ENCODE assay signal across 13 cellular contexts in the genomic region with DNA sequence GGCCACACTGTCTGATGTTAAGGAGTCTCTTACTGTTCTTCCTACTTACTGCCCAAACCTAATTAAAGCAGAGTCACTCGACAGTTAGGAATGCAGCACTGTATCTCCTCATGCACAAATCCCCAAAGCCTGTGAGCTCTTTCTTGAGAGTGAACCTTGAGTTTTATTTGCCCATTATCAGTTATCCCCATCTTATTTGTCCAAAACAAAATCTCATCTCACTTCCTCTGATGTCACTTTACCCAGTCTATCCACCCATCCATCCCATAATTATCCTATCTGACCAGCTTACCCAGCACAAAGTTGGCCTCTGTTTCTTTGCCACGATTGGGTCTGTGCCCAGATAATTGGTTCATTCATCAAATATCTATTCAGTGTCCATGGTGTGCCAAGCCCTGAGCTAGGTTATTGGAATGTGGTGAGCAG.
DNase-seq lines count a peak whose midpoint lies in the region; ATAC-seq and TF ChIP-seq lines count a peak whose summit lies in the region.
"Had no signal": no experiment of that assay in that cellular context is flagged by ENCODE, and none has a peak within 500 bp of the region (broad histone marks: within the 10 kb centered on the region; RNA-seq: fewer than 3 reads in every experiment).

No MANE protein-coding gene starts in this region.

- H3K27ac ChIP-seq in VCaP = peak overlapping the region; percentile 54; the same call in 1 of the 2 replicates
- no peak overlapping the region for H3K27ac ChIP-seq in smooth muscle cell (ENCODE audit: low read depth)
- H3K27ac ChIP-seq: stomach had no signal

- DNase-seq in GM04504 (ENCODE audit: low read depth) (peak; percentile 40), head of caudate nucleus (peak in 23 of 42 donors; percentile 14 to 75 (median 40)), smooth muscle cell (lab: John Stamatoyannopoulos, UW; ENCODE audit: unreplicated experiment) (no peak), NCI-H187 treated with DMSO at 0.1 percent for 48 hours (lab: John Stamatoyannopoulos, UW) (no peak), mesenteric fat pad (ENCODE audit: low spot score) (no peak), GM19240 (ENCODE audit: insufficient read length, low spot score) (no peak)
- DNase-seq: activated naive CD8-positive, alpha-beta T cell treated with anti-CD3 and anti-CD28 coated beads, Interleukin-2, amount 50 U/mL, for 24 hours; CD8-positive, alpha-beta T cell; GF-D8; stomach had no signal

- WGBS in smooth muscle cell (ENCODE audit: low lambda C conversion rate) = 32% methylated on average over 2 of the region's 2 CpGs

- no peak overlapping the region for H3K9ac ChIP-seq in smooth muscle cell (ENCODE audit: low read depth)

- H4K20me1 ChIP-seq in smooth muscle cell (ENCODE audit: low read depth) = no peaks in the 10 kb centered on the region

- peak overlapping the region; percentile 20 for H3K4me2 ChIP-seq in smooth muscle cell

- no peak overlapping the region for H3K4me3 ChIP-seq in smooth muscle cell
- H3K4me3 ChIP-seq: stomach had no signal

- ATAC-seq in HG02623 (IDR thresholded peaks at IDR 0.05; ENCODE audit: unreplicated experiment) = no peak
- ATAC-seq: activated naive CD8-positive, alpha-beta T cell treated with anti-CD3 and anti-CD28 coated beads, Interleukin-2, amount 50 U/mL, for 24 hours; CD8-positive, alpha-beta T cell; sciatic nerve had no signal

- H3K9me3 ChIP-seq in smooth muscle cell (replicated peaks; ENCODE audit: low read depth) = no peaks in the 10 kb centered on the region
- H3K9me3 ChIP-seq: stomach had no signal

- TF ChIP-seq CTCF in VCaP (conservative IDR thresholded peaks at IDR 0.05) (no peak), smooth muscle cell (IDR thresholded peaks at IDR 0.05; ENCODE audit: borderline replicate concordance, insufficient read depth, poor library complexity, severe bottlenecking) (no peak)

- no peaks in the 10 kb centered on the region for H3K79me2 ChIP-seq in smooth muscle cell (ENCODE audit: low read depth)

- H3K27me3 ChIP-seq in smooth muscle cell (ENCODE audit: low read depth) = no peaks in the 10 kb centered on the region
- H3K27me3 ChIP-seq: stomach had no signal

- intact Hi-C loops in head of caudate nucleus (cut with DNase I) = no loop called here

- H3K36me3 ChIP-seq in smooth muscle cell (ENCODE audit: low read depth) = no peaks in the 10 kb centered on the region
- H3K36me3 ChIP-seq: stomach had no signal

- no peak overlapping the region for H2AFZ ChIP-seq in smooth muscle cell (ENCODE audit: low read depth)

- peaks cover 3% of the 10 kb centered on the region for H3F3A ChIP-seq in smooth muscle cell (ENCODE audit: low read depth)

- H3K4me1 ChIP-seq in smooth muscle cell (ENCODE audit: low read depth) = peaks cover 29% of the 10 kb centered on the region
- H3K4me1 ChIP-seq: stomach had no signal

Comparison
In these comparisons a context has a peak if more than half of its experiments do, and no peak if none do; other contexts are left out.
1. DNase-seq: peak in GM04504 (single experiment) and head of caudate nucleus (23 of 42); none in smooth muscle cell (single experiment), NCI-H187 treated with DMSO at 0.1 percent for 48 hours (single experiment), mesenteric fat pad (single experiment) and GM19240 (single experiment).